Comparison of ENCODE assay signal across 19 cellular contexts in genomic region chr1:41850029-41850428, GRCh38.
DNase-seq lines count a peak whose midpoint lies in the region; ATAC-seq, FAIRE-seq and TF ChIP-seq lines count a peak whose summit lies in the region.
"Had no signal": no experiment of that assay in that cellular context is flagged by ENCODE, and none has a peak within 500 bp of the region (broad histone marks: within the 10 kb centered on the region; RNA-seq: fewer than 3 reads in every experiment).

No MANE protein-coding gene starts in this region.

- FAIRE-seq in bronchial epithelial cell (lab: Jason Lieb, UNC), result no peak

- no peaks in the 10 kb centered on the region for H3K36me3 ChIP-seq in CD8-positive, alpha-beta T cell (ENCODE audit: insufficient read depth, low read length)
- H3K36me3 ChIP-seq in DND-41 (ENCODE audit: insufficient read depth, low read length) (peaks cover 69% of the 10 kb centered on the region), bronchial epithelial cell (ENCODE audit: control insufficient read depth, insufficient read depth, low read length) (no peaks in the 10 kb centered on the region), ascending aorta (no peaks in the 10 kb centered on the region)
- H3K36me3 ChIP-seq: gastrocnemius medialis, right lobe of liver, SJCRH30 had no signal

- intact Hi-C loops in CD8-positive, alpha-beta T cell (cut with DNase I, micrococcal nuclease), result no loop called here
- intact Hi-C loops in ascending aorta (cut with DNase I), result no loop called here

- no peak overlapping the region for H3K27ac ChIP-seq in CD8-positive, alpha-beta T cell (ENCODE audit: low read depth, low read length)
- H3K27ac ChIP-seq in DND-41 (ENCODE audit: low read length) (peak overlapping the region; percentile 77), ascending aorta (no peak overlapping the region)
- H3K27ac ChIP-seq: gastrocnemius medialis, right lobe of liver, SJCRH30, tibial nerve had no signal

- no peak overlapping the region for H2AFZ ChIP-seq in DND-41 (ENCODE audit: low read depth, low read length)

- H3K9me3 ChIP-seq in CD8-positive, alpha-beta T cell (ENCODE audit: low read length), result no peaks in the 10 kb centered on the region
- H3K9me3 ChIP-seq in DND-41 (ENCODE audit: insufficient read depth, low read length, severe bottlenecking), result no peaks in the 10 kb centered on the region
- no peaks in the 10 kb centered on the region for H3K9me3 ChIP-seq in ascending aorta
- H3K9me3 ChIP-seq: gastrocnemius medialis, right lobe of liver, SJCRH30, tibial nerve had no signal

- peaks cover 94% of the 10 kb centered on the region for H3K79me2 ChIP-seq in DND-41 (ENCODE audit: insufficient read depth, low read length)

- CTCF ChIA-PET in CD8-positive, alpha-beta T cell (lab: Charles Lee), result no interaction called here

- no peaks in the 10 kb centered on the region for H3K27me3 ChIP-seq in CD8-positive, alpha-beta T cell (ENCODE audit: insufficient read depth, low read length)
- H3K27me3 ChIP-seq in DND-41 (ENCODE audit: insufficient read depth, low read length, poor library complexity), result no peaks in the 10 kb centered on the region
- H3K27me3 ChIP-seq in bronchial epithelial cell (ENCODE audit: control insufficient read depth, insufficient read depth, low read length), result no peaks in the 10 kb centered on the region
- H3K27me3 ChIP-seq in ascending aorta, result no peaks in the 10 kb centered on the region
- H3K27me3 ChIP-seq: gastrocnemius medialis, right lobe of liver, tibial nerve had no signal

- H3K4me3 ChIP-seq in CD8-positive, alpha-beta T cell (ENCODE audit: low read depth, low read length), result no peak overlapping the region
- no peak overlapping the region for H3K4me3 ChIP-seq in DND-41 (ENCODE audit: low read depth in 1 of 2, low read length in 2 of 2)
- H3K4me3 ChIP-seq in bronchial epithelial cell (ENCODE audit: low read depth, low read length), result no peak overlapping the region
- no peak overlapping the region for H3K4me3 ChIP-seq in ascending aorta
- H3K4me3 ChIP-seq: gastrocnemius medialis, right lobe of liver, SJCRH30, tibial nerve had no signal

- TF ChIP-seq CTCF in CD8-positive, alpha-beta T cell (IDR thresholded peaks at IDR 0.05), result no peak
- TF ChIP-seq CTCF in DND-41 (IDR thresholded peaks at IDR 0.05; ENCODE audit: borderline replicate concordance, extremely low read depth, low read length, poor library complexity, severe bottlenecking) (no peak), bronchial epithelial cell (IDR thresholded peaks at IDR 0.05; ENCODE audit: insufficient read depth, low read length, severe bottlenecking) (no peak), ascending aorta (IDR thresholded peaks at IDR 0.05) (no peak)

- peak overlapping the region; percentile 24 for H3K9ac ChIP-seq in DND-41 (ENCODE audit: low read depth, low read length)

- H3K4me2 ChIP-seq in DND-41 (ENCODE audit: insufficient read depth, low read length), result 0 out of 2 replicates have a peak overlapping the region, but pooled peaks have one; percentile 6

- POLR2A ChIA-PET in CD8-positive, alpha-beta T cell (lab: Charles Lee), result no interaction called here

- H3K27ac Mint-ChIP-seq in CD8-positive, alpha-beta T cell, result no peak overlapping the region
- H3K27ac Mint-ChIP-seq in T-helper 1 cell treated with Interleukin-12 subunit alpha and Interleukin-12 subunit beta and Interleukin-4 antibody, amounts not matched to agents 30 μg/mL and 1 μg/mL, for 36 hours, result peak overlapping the region; percentile 23
- H3K27ac Mint-ChIP-seq: B cell, brain had no signal

- peak; percentile 54 for ATAC-seq in CD8-positive, alpha-beta T cell
- ATAC-seq in DND-41 (ENCODE audit: insufficient read depth, low read depth), result peak; percentile 94
- no peak for ATAC-seq in HG03280 (IDR thresholded peaks at IDR 0.05; ENCODE audit: unreplicated experiment)
- ATAC-seq: gastrocnemius medialis, right lobe of liver had no signal

- H4K20me1 ChIP-seq in DND-41 (ENCODE audit: insufficient read depth, low read length), result peaks cover 61% of the 10 kb centered on the region

- H3K27me3 Mint-ChIP-seq in CD8-positive, alpha-beta T cell (ENCODE audit: low read depth), result no peaks in the 10 kb centered on the region
- no peaks in the 10 kb centered on the region for H3K27me3 Mint-ChIP-seq in T-helper 1 cell treated with Interleukin-12 subunit alpha and Interleukin-12 subunit beta and Interleukin-4 antibody, amounts not matched to agents 30 μg/mL and 1 μg/mL, for 36 hours (ENCODE audit: low read depth)

- H3K4me1 Mint-ChIP-seq in CD8-positive, alpha-beta T cell (ENCODE audit: low read depth), result peaks cover 16% of the 10 kb centered on the region
- peaks cover 22% of the 10 kb centered on the region for H3K4me1 Mint-ChIP-seq in T-helper 1 cell treated with Interleukin-12 subunit alpha and Interleukin-12 subunit beta and Interleukin-4 antibody, amounts not matched to agents 30 μg/mL and 1 μg/mL, for 36 hours (ENCODE audit: low read depth)
- H3K4me1 Mint-ChIP-seq: brain had no signal

- no peaks in the 10 kb centered on the region for H3K4me1 ChIP-seq in CD8-positive, alpha-beta T cell (ENCODE audit: insufficient read depth, low read length)
- peaks cover 52% of the 10 kb centered on the region for H3K4me1 ChIP-seq in DND-41 (ENCODE audit: insufficient read depth, low read length)
- no peaks in the 10 kb centered on the region for H3K4me1 ChIP-seq in ascending aorta
- H3K4me1 ChIP-seq: right lobe of liver, SJCRH30 had no signal

- peaks cover 10% of the 10 kb centered on the region for H3K36me3 Mint-ChIP-seq in CD8-positive, alpha-beta T cell
- H3K36me3 Mint-ChIP-seq in T-helper 1 cell treated with Interleukin-12 subunit alpha and Interleukin-12 subunit beta and Interleukin-4 antibody, amounts not matched to agents 30 μg/mL and 1 μg/mL, for 36 hours (ENCODE audit: low read depth), result peaks cover 14% of the 10 kb centered on the region
- H3K36me3 Mint-ChIP-seq: brain had no signal

- peak in 1 of 7 experiments; percentile 27 for DNase-seq in CD8-positive, alpha-beta T cell
- DNase-seq in DND-41, result peak; percentile 77
- DNase-seq in bronchial epithelial cell (ENCODE audit: low read depth), result peak; percentile 41
- no peak for DNase-seq in ascending aorta (ENCODE audit: low spot score in 2 of 2)
- DNase-seq in superior temporal gyrus (ENCODE audit: extremely low spot score), result no peak
- DNase-seq: activated effector memory CD4-positive, alpha-beta T cell treated with Interleukin-2 at 50 U/mL for 16 hours; gastrocnemius medialis; IMR-90; NCI-H2029 treated with DMSO at 0.1 percent for 48 hours; NCI-H526; nucleus accumbens; right lobe of liver; SJCRH30; T1000 had no signal

- no peak overlapping the region for H3K4me3 Mint-ChIP-seq in CD8-positive, alpha-beta T cell
- no peak overlapping the region for H3K4me3 Mint-ChIP-seq in T-helper 1 cell treated with Interleukin-12 subunit alpha and Interleukin-12 subunit beta and Interleukin-4 antibody, amounts not matched to agents 30 μg/mL and 1 μg/mL, for 36 hours
- H3K4me3 Mint-ChIP-seq: B cell, brain had no signal

- H3K9me3 Mint-ChIP-seq in CD8-positive, alpha-beta T cell, result no peaks in the 10 kb centered on the region
- peaks cover 7% of the 10 kb centered on the region for H3K9me3 Mint-ChIP-seq in T-helper 1 cell treated with Interleukin-12 subunit alpha and Interleukin-12 subunit beta and Interleukin-4 antibody, amounts not matched to agents 30 μg/mL and 1 μg/mL, for 36 hours

Comparison
In these comparisons a context has a peak if more than half of its experiments do, and no peak if none do; other contexts are left out.
1. DNase-seq: peak in DND-41 (single experiment) and bronchial epithelial cell (single experiment); none in ascending aorta (0 of 2) and superior temporal gyrus (single experiment).